ENCODE assay signal across 1 cellular context in the genomic region with DNA sequence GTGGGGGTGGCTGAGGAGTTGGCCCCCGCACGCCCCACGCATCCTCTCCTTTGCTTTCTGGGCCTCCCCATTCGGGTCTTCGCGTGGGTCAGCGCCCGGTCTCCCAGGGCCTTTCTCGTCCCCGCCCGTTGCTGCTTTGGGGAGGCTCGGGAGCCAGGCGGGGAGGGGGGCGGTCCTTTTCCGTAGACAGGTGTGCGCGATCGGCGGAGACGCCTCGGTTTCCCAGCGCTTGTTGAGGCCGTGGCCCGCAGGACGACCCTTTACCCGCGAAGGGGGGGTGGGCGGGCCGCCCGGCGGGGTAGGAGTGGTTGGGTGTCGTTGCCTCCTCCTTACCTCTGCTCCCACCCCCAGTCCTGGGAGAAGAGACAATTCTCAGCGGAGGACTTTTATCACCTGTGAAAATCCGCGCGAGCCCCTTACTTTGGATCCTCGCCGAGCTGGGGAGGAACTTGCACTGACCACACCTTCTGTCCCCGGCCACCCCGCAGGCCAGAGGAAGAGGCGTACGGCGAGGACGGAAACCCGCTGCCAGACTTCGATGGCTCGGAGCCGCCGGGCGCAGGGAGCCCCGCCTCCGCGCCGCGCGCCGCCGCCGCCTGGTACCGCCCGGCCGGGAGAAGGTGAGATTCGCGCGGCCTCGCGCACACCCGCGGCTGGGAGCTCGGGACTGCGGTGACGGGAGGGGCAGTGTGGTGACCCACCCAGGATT.
TF ChIP-seq lines count a peak whose summit lies in the region.

No MANE protein-coding gene starts in this region.

TF ChIP-seq in HEK293, 187 proteins besides CTCF, POLR2A, EP300 and RAD21 (continued from another document):
- TF ChIP-seq ZNF701 (tag by site-specific recombination; IDR thresholded peaks at IDR 0.05) (no peak), ZNF561 (tag by site-specific recombination; IDR thresholded peaks at IDR 0.05; ENCODE audit: borderline replicate concordance) (no peak), ZNF133 (tag by site-specific recombination; IDR thresholded peaks at IDR 0.05) (no peak), GLIS1 (tag by site-specific recombination; IDR thresholded peaks at IDR 0.05) (peak; percentile 95), ZNF660 (tag by site-specific recombination; IDR thresholded peaks at IDR 0.05) (no peak)
- TF ChIP-seq, protein P1, sequence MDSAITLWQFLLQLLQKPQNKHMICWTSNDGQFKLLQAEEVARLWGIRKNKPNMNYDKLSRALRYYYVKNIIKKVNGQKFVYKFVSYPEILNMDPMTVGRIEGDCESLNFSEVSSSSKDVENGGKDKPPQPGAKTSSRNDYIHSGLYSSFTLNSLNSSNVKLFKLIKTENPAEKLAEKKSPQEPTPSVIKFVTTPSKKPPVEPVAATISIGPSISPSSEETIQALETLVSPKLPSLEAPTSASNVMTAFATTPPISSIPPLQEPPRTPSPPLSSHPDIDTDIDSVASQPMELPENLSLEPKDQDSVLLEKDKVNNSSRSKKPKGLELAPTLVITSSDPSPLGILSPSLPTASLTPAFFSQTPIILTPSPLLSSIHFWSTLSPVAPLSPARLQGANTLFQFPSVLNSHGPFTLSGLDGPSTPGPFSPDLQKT (IDR thresholded peaks at IDR 0.05; ENCODE audit: borderline replicate concordance, low read depth, low read length): no peak
- TF ChIP-seq, protein P2, sequence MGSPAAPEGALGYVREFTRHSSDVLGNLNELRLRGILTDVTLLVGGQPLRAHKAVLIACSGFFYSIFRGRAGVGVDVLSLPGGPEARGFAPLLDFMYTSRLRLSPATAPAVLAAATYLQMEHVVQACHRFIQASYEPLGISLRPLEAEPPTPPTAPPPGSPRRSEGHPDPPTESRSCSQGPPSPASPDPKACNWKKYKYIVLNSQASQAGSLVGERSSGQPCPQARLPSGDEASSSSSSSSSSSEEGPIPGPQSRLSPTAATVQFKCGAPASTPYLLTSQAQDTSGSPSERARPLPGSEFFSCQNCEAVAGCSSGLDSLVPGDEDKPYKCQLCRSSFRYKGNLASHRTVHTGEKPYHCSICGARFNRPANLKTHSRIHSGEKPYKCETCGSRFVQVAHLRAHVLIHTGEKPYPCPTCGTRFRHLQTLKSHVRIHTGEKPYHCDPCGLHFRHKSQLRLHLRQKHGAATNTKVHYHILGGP (tag by site-specific recombination; IDR thresholded peaks at IDR 0.05): no peak
- TF ChIP-seq, protein P3, sequence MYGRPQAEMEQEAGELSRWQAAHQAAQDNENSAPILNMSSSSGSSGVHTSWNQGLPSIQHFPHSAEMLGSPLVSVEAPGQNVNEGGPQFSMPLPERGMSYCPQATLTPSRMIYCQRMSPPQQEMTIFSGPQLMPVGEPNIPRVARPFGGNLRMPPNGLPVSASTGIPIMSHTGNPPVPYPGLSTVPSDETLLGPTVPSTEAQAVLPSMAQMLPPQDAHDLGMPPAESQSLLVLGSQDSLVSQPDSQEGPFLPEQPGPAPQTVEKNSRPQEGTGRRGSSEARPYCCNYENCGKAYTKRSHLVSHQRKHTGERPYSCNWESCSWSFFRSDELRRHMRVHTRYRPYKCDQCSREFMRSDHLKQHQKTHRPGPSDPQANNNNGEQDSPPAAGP (tag by site-specific recombination; IDR thresholded peaks at IDR 0.05): no peak
